ENCODE assay signal across 9 cellular contexts in the genomic region with DNA sequence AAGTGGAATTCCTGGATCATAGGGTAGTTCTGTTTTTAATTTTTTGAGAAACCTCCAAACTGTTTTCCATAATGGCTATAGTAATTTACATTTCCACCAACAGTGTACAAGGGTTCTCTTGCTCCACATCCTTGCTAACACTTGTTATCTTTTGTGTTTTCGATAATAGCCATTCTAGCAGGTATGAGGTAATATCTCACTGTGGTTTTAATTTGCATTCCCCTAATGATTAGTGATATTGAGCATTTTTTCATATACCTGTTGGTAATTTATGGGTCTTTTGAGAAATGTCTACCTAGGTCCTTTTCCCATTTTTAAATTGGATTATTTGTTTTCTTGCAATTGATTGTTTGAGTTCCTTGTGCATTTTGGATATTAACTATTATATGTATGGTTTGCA.
"Had no signal": no experiment of that assay in that cellular context is flagged by ENCODE, and none has a peak within 500 bp of the region (broad histone marks: within the 10 kb centered on the region; RNA-seq: fewer than 3 reads in every experiment).

No MANE protein-coding gene starts in this region.

- H3K4me3 ChIP-seq: K562 had no signal

- H3K27ac Mint-ChIP-seq: IgD-negative memory B cell had no signal

- FAIRE-seq: HepG2, HTR-8/SVneo, K562 had no signal

- DNase-seq: IMR-90, KBM-7, KG1 had no signal

- H3K9ac ChIP-seq: KMS-11 had no signal

- H3K4me2 ChIP-seq: KMS-11 had no signal

- H3K9me3 Mint-ChIP-seq: IgD-negative memory B cell had no signal

- H3K27ac ChIP-seq: HL-60, KMS-11 had no signal

- ATAC-seq: HepG2, K562 had no signal

- H3K27me3 Mint-ChIP-seq: IgD-negative memory B cell had no signal
